In genomic region chr14:100547633-100548294, GRCh38 we compare ENCODE assay signal across 8 cellular contexts. TPM values are rescaled to one million over a fixed set of nuclear protein-coding genes. Genes with fewer than 3 reads are reported as not detected.
DNase-seq lines count a peak whose midpoint lies in the region; ATAC-seq and TF ChIP-seq lines count a peak whose summit lies in the region.

No MANE protein-coding gene starts in this region.

- peak in 1 of 2 donors; percentile 6 for ATAC-seq in CD4-positive, CD25-positive, alpha-beta regulatory T cell (ENCODE audit: low read depth in 2 of 2)
- ATAC-seq in GM23338, result no peak

- TF ChIP-seq CTCF in fibroblast of villous mesenchyme (IDR thresholded peaks at IDR 0.05; ENCODE audit: insufficient read depth, low read depth, low read length) (no peak), GM23338 (conservative IDR thresholded peaks at IDR 0.05; ENCODE audit: low read depth in 2 of 2) (no peak)

- H3K27me3 Mint-ChIP-seq in CD4-positive, CD25-positive, alpha-beta regulatory T cell, result peaks cover 6% of the 10 kb centered on the region
- H3K27me3 Mint-ChIP-seq in GM23338 (ENCODE audit: insufficient read depth, low read depth, poor library complexity), result peaks cover 18% of the 10 kb centered on the region

- no peak overlapping the region for H2AFZ ChIP-seq in GM23338

- H3K9me3 Mint-ChIP-seq in CD4-positive, CD25-positive, alpha-beta regulatory T cell, result no peaks in the 10 kb centered on the region
- H3K9me3 Mint-ChIP-seq in GM23338, result no peaks in the 10 kb centered on the region

- no peak overlapping the region for H3K4me3 ChIP-seq in CD4-positive, CD25-positive, alpha-beta regulatory T cell (ENCODE audit: low read depth, low read length)
- H3K4me3 ChIP-seq in fibroblast of villous mesenchyme (ENCODE audit: low read depth, low read length) (no peak overlapping the region), GM23338 (no peak overlapping the region)

- H3K36me3 Mint-ChIP-seq in CD4-positive, CD25-positive, alpha-beta regulatory T cell, result no peaks in the 10 kb centered on the region
- H3K36me3 Mint-ChIP-seq in GM23338 (ENCODE audit: low read depth), result no peaks in the 10 kb centered on the region; the same call in 2 of the 3 replicates

- H3K79me2 ChIP-seq in GM23338 (replicated peaks; ENCODE audit: insufficient read depth), result no peaks in the 10 kb centered on the region

- no peaks in the 10 kb centered on the region for H3K9me2 ChIP-seq in GM23338 (ENCODE audit: insufficient read depth)

- H3K4me1 Mint-ChIP-seq in CD4-positive, CD25-positive, alpha-beta regulatory T cell, result peaks cover 0 to 39% (median 1%) of the 10 kb centered on the region in 4 donors
- peaks cover 9% of the 10 kb centered on the region for H3K4me1 Mint-ChIP-seq in GM23338

- H3F3A ChIP-seq in GM23338 (replicated peaks; ENCODE audit: low read depth), result no peaks in the 10 kb centered on the region

- H3K27ac Mint-ChIP-seq in CD4-positive, CD25-positive, alpha-beta regulatory T cell, result peak overlapping the region in 1 of 3 donors; percentile 93
- no peak overlapping the region for H3K27ac Mint-ChIP-seq in GM23338

- peak overlapping the region; percentile 70 for H3K27ac ChIP-seq in CD4-positive, CD25-positive, alpha-beta regulatory T cell (ENCODE audit: insufficient read depth, low read length, poor library complexity, severe bottlenecking)
- no peak overlapping the region for H3K27ac ChIP-seq in GM23338 (ENCODE audit: low read depth)

- H3K36me3 ChIP-seq in CD4-positive, CD25-positive, alpha-beta regulatory T cell (ENCODE audit: control insufficient read depth, insufficient read depth, low read length), result no peaks in the 10 kb centered on the region
- no peaks in the 10 kb centered on the region for H3K36me3 ChIP-seq in GM23338 (ENCODE audit: insufficient read depth)

- peak in 2 of 3 donors; percentile 7 to 55 for DNase-seq in CD4-positive, CD25-positive, alpha-beta regulatory T cell
- DNase-seq in LoVo (ENCODE audit: low spot score) (peak; percentile 78), T-helper 9 cell (peak; percentile 51), fibroblast of villous mesenchyme (ENCODE audit: low read depth) (peak; percentile 85), GM23338 (ENCODE audit: low spot score) (no peak), GM19238 (ENCODE audit: insufficient read length, low spot score) (no peak), middle frontal gyrus (ENCODE audit: extremely low spot score, low spot score) (no peak)
- peak; percentile 26 for DNase-seq in stimulated activated CD4-positive, alpha-beta T cell treated with anti-CD3 and anti-CD28 coated beads, Interleukin-12 subunit alpha, Interleukin-12 subunit beta, amount 100 ng/mL, for 4 hours

- H3K4me2 ChIP-seq in GM23338, result no peak overlapping the region

- H3K4me1 ChIP-seq in CD4-positive, CD25-positive, alpha-beta regulatory T cell (ENCODE audit: control insufficient read depth, insufficient read depth, low read length, poor library complexity, severe bottlenecking), result peaks cover 23% of the 10 kb centered on the region
- no peaks in the 10 kb centered on the region for H3K4me1 ChIP-seq in GM23338 (ENCODE audit: insufficient read depth)

- H4K20me1 ChIP-seq in GM23338 (replicated peaks; ENCODE audit: insufficient read depth), result no peaks in the 10 kb centered on the region

- peak overlapping the region; percentile 57 to 92 (median 71) for H3K4me3 Mint-ChIP-seq in CD4-positive, CD25-positive, alpha-beta regulatory T cell
- no peak overlapping the region for H3K4me3 Mint-ChIP-seq in GM23338

- H3K27me3 ChIP-seq in CD4-positive, CD25-positive, alpha-beta regulatory T cell (ENCODE audit: control insufficient read depth, insufficient read depth, low read length), result no peaks in the 10 kb centered on the region
- no peaks in the 10 kb centered on the region for H3K27me3 ChIP-seq in GM23338 (ENCODE audit: insufficient read depth)

- H3K9me3 ChIP-seq in CD4-positive, CD25-positive, alpha-beta regulatory T cell (ENCODE audit: control insufficient read depth in 2 of 2, low read length in 2 of 2), result no peaks in the 10 kb centered on the region

TF ChIP-seq in GM23338, 12 proteins besides CTCF, POLR2A, EP300 and RAD21:
- TF ChIP-seq STAT1 (IDR thresholded peaks at IDR 0.05; ENCODE audit: unreplicated experiment), result no peak

RNA-seq across cellular contexts. Expression of gene BEGAIN, which starts 39.5 kb away (rescaled TPM):
- 1.3 TPM for total RNA-seq in CD4-positive, CD25-positive, alpha-beta regulatory T cell
- polyA plus RNA-seq in CD4-positive, CD25-positive, alpha-beta regulatory T cell, result under 1 TPM in 3 of 4 donors, not detected in 1; 0.29 to 0.53 (median 0.47) TPM
- total RNA-seq in fibroblast of villous mesenchyme, result not detected in 2 replicates
- total RNA-seq in GM23338 (2014; rRNA removed; shearing (Covaris generic)), result 2.4 and 6.6 TPM in 2 replicates
- 0.60 and 0.94 TPM in 2 replicates for polyA plus RNA-seq in GM23338 (2016; fragmentation: Nextera tagmentation; extraction: Ambion mirVana)

Comparison
In these comparisons a context has a peak if more than half of its experiments do, and no peak if none do; other contexts are left out.
1. DNase-seq: peak in CD4-positive, CD25-positive, alpha-beta regulatory T cell (2 of 3), LoVo (single experiment), T-helper 9 cell (single experiment), fibroblast of villous mesenchyme (single experiment) and stimulated activated CD4-positive, alpha-beta T cell treated with anti-CD3 and anti-CD28 coated beads, Interleukin-12 subunit alpha, Interleukin-12 subunit beta, amount 100 ng/mL, for 4 hours (single experiment); none in GM23338 (single experiment), GM19238 (single experiment) and middle frontal gyrus (single experiment).